In the genomic region with DNA sequence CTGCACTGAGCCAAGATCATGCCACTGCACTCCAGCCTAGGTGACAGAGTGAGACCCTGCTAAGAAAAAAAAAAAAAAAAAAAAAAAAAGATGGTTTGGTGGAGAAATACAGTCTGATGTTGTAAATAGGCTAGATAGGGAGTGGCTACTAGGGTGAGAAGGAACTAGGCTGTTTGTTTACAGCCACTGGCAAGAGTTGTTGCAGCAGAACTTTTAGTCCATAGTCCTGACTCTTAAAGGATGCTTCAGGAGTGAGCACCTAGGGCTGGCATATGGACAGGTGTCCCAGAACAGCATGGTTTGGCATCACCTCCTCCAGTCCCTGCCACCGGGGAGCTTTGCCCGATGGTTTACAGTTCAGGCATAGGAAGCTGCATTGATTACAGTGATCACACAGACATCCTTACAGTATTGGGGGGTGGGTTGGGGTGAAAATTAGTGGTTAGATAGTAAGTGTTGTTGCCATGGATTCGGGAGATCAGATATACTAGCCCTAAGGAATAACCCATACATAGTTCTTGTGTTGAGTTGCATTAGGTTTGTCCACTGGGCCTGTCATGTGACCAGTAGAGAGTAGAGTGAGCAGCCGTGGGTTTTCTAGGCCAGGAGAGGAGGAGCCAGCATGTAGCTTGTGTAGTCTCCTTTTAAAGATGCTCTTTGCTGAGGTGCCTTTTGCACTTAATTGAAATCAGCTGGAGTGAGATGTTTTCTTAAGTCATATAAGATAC, we compare ENCODE assay signal across 1 cellular context.
TF ChIP-seq lines count a peak whose summit lies in the region.

No MANE protein-coding gene starts in this region.

TF ChIP-seq in HCT116, 20 proteins besides CTCF, POLR2A, EP300 and RAD21 (continued from another document):
- no peak for TF ChIP-seq EZH2 (IDR thresholded peaks at IDR 0.05)
- TF ChIP-seq EGR1 (IDR thresholded peaks at IDR 0.05; ENCODE audit: low read depth), result no peak
- no peak for TF ChIP-seq SP1 (IDR thresholded peaks at IDR 0.05; ENCODE audit: low read depth)
